1 cellular context compared by ENCODE assay signal in the genomic region with DNA sequence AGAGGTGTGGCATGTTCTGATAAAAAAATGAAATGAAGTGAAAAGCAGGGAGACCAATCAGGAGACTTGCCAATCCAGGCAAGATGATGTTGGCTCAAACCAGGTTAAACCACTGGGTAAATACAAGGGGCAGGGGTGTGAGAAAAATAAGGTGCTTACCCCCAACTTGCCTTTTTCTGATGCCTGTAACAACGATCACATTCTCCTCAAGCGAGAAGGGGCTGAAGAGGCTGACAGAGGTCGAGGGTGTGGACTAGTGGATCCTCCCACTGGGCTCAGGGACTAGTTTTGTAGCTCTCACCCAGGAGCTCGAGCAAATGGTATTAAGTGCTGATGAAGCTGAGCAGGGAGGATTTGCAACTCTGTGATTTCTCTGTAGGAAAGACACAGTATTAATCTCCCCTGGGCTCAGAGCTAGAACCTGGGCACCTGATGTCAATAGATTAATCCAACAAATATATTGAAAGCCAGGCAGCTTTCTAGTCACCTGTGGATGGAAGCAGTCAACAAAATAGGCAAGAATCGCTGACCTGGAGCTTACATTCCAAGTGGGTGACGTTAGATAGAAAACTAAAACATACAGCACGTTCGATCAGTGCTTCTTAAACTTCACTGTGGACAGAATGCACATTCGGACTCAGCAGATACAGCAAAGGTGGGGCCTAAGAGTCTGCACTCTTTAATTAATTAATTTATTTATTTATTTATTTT.
TF ChIP-seq lines count a peak whose summit lies in the region.

No MANE protein-coding gene starts in this region.

TF ChIP-seq in IMR-90, 13 proteins besides CTCF, POLR2A, EP300 and RAD21 (continued from another document):
- TF ChIP-seq, protein P1, sequence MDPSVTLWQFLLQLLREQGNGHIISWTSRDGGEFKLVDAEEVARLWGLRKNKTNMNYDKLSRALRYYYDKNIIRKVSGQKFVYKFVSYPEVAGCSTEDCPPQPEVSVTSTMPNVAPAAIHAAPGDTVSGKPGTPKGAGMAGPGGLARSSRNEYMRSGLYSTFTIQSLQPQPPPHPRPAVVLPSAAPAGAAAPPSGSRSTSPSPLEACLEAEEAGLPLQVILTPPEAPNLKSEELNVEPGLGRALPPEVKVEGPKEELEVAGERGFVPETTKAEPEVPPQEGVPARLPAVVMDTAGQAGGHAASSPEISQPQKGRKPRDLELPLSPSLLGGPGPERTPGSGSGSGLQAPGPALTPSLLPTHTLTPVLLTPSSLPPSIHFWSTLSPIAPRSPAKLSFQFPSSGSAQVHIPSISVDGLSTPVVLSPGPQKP (IDR thresholded peaks at IDR 0.05; ENCODE audit: borderline replicate concordance, low read depth, low read length) = no peak
- no peak for TF ChIP-seq FOS (IDR thresholded peaks at IDR 0.05; ENCODE audit: low read depth, low read length)
- TF ChIP-seq RCOR1 (IDR thresholded peaks at IDR 0.05; ENCODE audit: insufficient replicate concordance, low read length) = no peak
